8 cellular contexts compared by ENCODE assay signal in genomic region chr3:143443851-143444331, GRCh38.
DNase-seq lines count a peak whose midpoint lies in the region; ATAC-seq lines count a peak whose summit lies in the region.

No MANE protein-coding gene starts in this region.

- no peaks in the 10 kb centered on the region for H3K36me3 ChIP-seq in MG63

- no peak overlapping the region; the same call in 1 of the 2 replicates for H3K4me3 ChIP-seq in MG63

- H3K27ac Mint-ChIP-seq in activated naive CD8-positive, alpha-beta T cell, result peak overlapping the region; percentile 75
- no peak overlapping the region for H3K27ac Mint-ChIP-seq in stimulated activated naive CD8-positive, alpha-beta T cell treated with anti-CD3 and anti-CD28 coated beads, Interleukin-15, amount 100 ng/mL, for 72 hours

- peaks cover 31% of the 10 kb centered on the region for H3K4me1 Mint-ChIP-seq in activated naive CD8-positive, alpha-beta T cell (ENCODE audit: low read depth)
- H3K4me1 Mint-ChIP-seq in stimulated activated naive CD8-positive, alpha-beta T cell treated with anti-CD3 and anti-CD28 coated beads, Interleukin-15, amount 100 ng/mL, for 72 hours, result peaks cover 43% of the 10 kb centered on the region

- no peaks in the 10 kb centered on the region for H3K9me3 ChIP-seq in MG63

- peaks cover 11% of the 10 kb centered on the region for H3K36me3 Mint-ChIP-seq in activated naive CD8-positive, alpha-beta T cell

- H3K9me3 Mint-ChIP-seq in activated naive CD8-positive, alpha-beta T cell (ENCODE audit: low read depth), result no peaks in the 10 kb centered on the region
- no peaks in the 10 kb centered on the region for H3K9me3 Mint-ChIP-seq in stimulated activated naive CD8-positive, alpha-beta T cell treated with anti-CD3 and anti-CD28 coated beads, Interleukin-15, amount 100 ng/mL, for 72 hours

- no peaks in the 10 kb centered on the region for H3K27me3 ChIP-seq in MG63

- ATAC-seq in stimulated activated naive CD8-positive, alpha-beta T cell treated with anti-CD3 and anti-CD28 coated beads, Interleukin-15, amount 100 ng/mL, for 72 hours, result peak; percentile 73
- no peak for ATAC-seq in HG03108 (IDR thresholded peaks at IDR 0.05; ENCODE audit: unreplicated experiment)

- peak overlapping the region; percentile 51 for H3K4me3 Mint-ChIP-seq in activated naive CD8-positive, alpha-beta T cell
- peak overlapping the region; percentile 13 to 41 for H3K4me3 Mint-ChIP-seq in stimulated activated naive CD8-positive, alpha-beta T cell treated with anti-CD3 and anti-CD28 coated beads, Interleukin-15, amount 100 ng/mL, for 72 hours

- DNase-seq in CD1c-positive myeloid dendritic cell (ENCODE audit: extremely low spot score) (peak; percentile 96), MG63 (peak; percentile 89), iPS-NIHi11 (ENCODE audit: low spot score) (peak; percentile 46), GM19238 (ENCODE audit: insufficient read length, low spot score) (no peak), NCI-H446 (lab: John Stamatoyannopoulos, UW) (no peak)
- peak in 1 of 2 donors; percentile 55 for DNase-seq in stimulated activated naive CD8-positive, alpha-beta T cell treated with anti-CD3 and anti-CD28 coated beads, Interleukin-15, amount 100 ng/mL, for 72 hours

- H3K27me3 Mint-ChIP-seq in activated naive CD8-positive, alpha-beta T cell, result no peaks in the 10 kb centered on the region
- H3K27me3 Mint-ChIP-seq in stimulated activated naive CD8-positive, alpha-beta T cell treated with anti-CD3 and anti-CD28 coated beads, Interleukin-15, amount 100 ng/mL, for 72 hours, result no peaks in the 10 kb centered on the region

Comparison
In these comparisons a context has a peak if more than half of its experiments do, and no peak if none do; other contexts are left out.
1. DNase-seq: peak in CD1c-positive myeloid dendritic cell (single experiment), MG63 (single experiment) and iPS-NIHi11 (single experiment); none in GM19238 (single experiment) and NCI-H446 (0 of 2).